9 cellular contexts compared by ENCODE assay signal in genomic region chr17:77382356-77382911, GRCh38.
A peak's percentile ranks its signal among the peaks of the same experiment; 100 is the strongest.
DNase-seq lines count a peak whose midpoint lies in the region; FAIRE-seq and TF ChIP-seq lines count a peak whose summit lies in the region.
"Had no signal": no experiment of that assay in that cellular context is flagged by ENCODE, and none has a peak within 500 bp of the region (broad histone marks: within the 10 kb centered on the region; RNA-seq: fewer than 3 reads in every experiment).

No MANE protein-coding gene starts in this region.

- H3K27ac Mint-ChIP-seq in activated naive CD8-positive, alpha-beta T cell treated with anti-CD3 and anti-CD28 coated beads for 36 hours = peak overlapping the region; percentile 20
- H3K27ac Mint-ChIP-seq in nephron progenitor cell = peak overlapping the region; percentile 72

- no peaks in the 10 kb centered on the region for H3K27me3 ChIP-seq in BLaER1 treated with 17β-estradiol and CSF1 and Interleukin-3, amounts not matched to agents 10 nM and 100 nM
- no peaks in the 10 kb centered on the region for H3K27me3 ChIP-seq in PC-9 (ENCODE audit: insufficient read depth, low read depth)

- CTCF ChIA-PET in PC-9 (lab: Charles Lee) = no interaction called here

- peak overlapping the region in 7 of 11 experiments; percentile 16 to 67 (median 51); a peak in 11 of 22 replicates for H3K9ac ChIP-seq in BLaER1 treated with 17β-estradiol and CSF1 and Interleukin-3, amounts not matched to agents 10 nM and 100 nM

- H3K4me2 ChIP-seq in BLaER1 treated with 17β-estradiol and CSF1 and Interleukin-3, amounts not matched to agents 10 nM and 100 nM = peak overlapping the region; percentile 61 to 100 (median 81)
- no peak overlapping the region for H3K4me2 ChIP-seq in PC-9

- TF ChIP-seq CTCF in nephron progenitor cell (IDR thresholded peaks at IDR 0.05) (no peak), PC-9 (conservative IDR thresholded peaks at IDR 0.05) (no peak)

- peaks cover 92 to 100% (median 98%) of the 10 kb centered on the region in 11 experiments for H4K20me1 ChIP-seq in BLaER1 treated with 17β-estradiol and CSF1 and Interleukin-3, amounts not matched to agents 10 nM and 100 nM
- peaks cover 38% of the 10 kb centered on the region for H4K20me1 ChIP-seq in PC-9 (ENCODE audit: insufficient read depth)

- H3K36me3 ChIP-seq in BLaER1 treated with 17β-estradiol and CSF1 and Interleukin-3, amounts not matched to agents 10 nM and 100 nM = peaks cover 0 to 40% (median 12%) of the 10 kb centered on the region in 11 experiments; a peak in 14 of 22 replicates
- no peaks in the 10 kb centered on the region for H3K36me3 ChIP-seq in KOPT-K1 (ENCODE audit: insufficient read depth, low read length)
- H3K36me3 ChIP-seq in PC-9 (ENCODE audit: low read depth) = no peaks in the 10 kb centered on the region

- peak overlapping the region in 2 of 10 experiments; percentile 29 to 46; a peak in 1 of 20 replicates for H3K4me3 ChIP-seq in BLaER1 treated with 17β-estradiol and CSF1 and Interleukin-3, amounts not matched to agents 10 nM and 100 nM
- H3K4me3 ChIP-seq in PC-9 = no peak overlapping the region

- intact Hi-C loops in PC-9 (cut with micrococcal nuclease; ENCODE audit: unreplicated experiment) = no loop called here

- no peaks in the 10 kb centered on the region for H3F3A ChIP-seq in PC-9 (ENCODE audit: insufficient read depth, low read depth)

- H3K36me3 Mint-ChIP-seq in activated naive CD8-positive, alpha-beta T cell treated with anti-CD3 and anti-CD28 coated beads for 36 hours = no peaks in the 10 kb centered on the region
- no peaks in the 10 kb centered on the region for H3K36me3 Mint-ChIP-seq in nephron progenitor cell (ENCODE audit: low read depth)

- peak overlapping the region; percentile 51 for H3K4me3 Mint-ChIP-seq in activated naive CD8-positive, alpha-beta T cell treated with anti-CD3 and anti-CD28 coated beads for 36 hours
- peak overlapping the region; percentile 40 for H3K4me3 Mint-ChIP-seq in nephron progenitor cell

- H3K9me2 ChIP-seq in PC-9 (ENCODE audit: insufficient read depth) = no peaks in the 10 kb centered on the region

- H3K4me1 ChIP-seq in BLaER1 treated with 17β-estradiol and CSF1 and Interleukin-3, amounts not matched to agents 10 nM and 100 nM = peaks cover 89 to 100% (median 98%) of the 10 kb centered on the region in 10 experiments
- no peaks in the 10 kb centered on the region for H3K4me1 ChIP-seq in PC-9 (replicated peaks; ENCODE audit: insufficient read depth)

- no peak overlapping the region for H2AFZ ChIP-seq in PC-9

- H3K4me1 Mint-ChIP-seq in activated naive CD8-positive, alpha-beta T cell treated with anti-CD3 and anti-CD28 coated beads for 36 hours = peaks cover 79% of the 10 kb centered on the region
- peaks cover 97% of the 10 kb centered on the region for H3K4me1 Mint-ChIP-seq in nephron progenitor cell

- no peaks in the 10 kb centered on the region for H3K9me3 ChIP-seq in BLaER1 treated with 17β-estradiol and CSF1 and Interleukin-3, amounts not matched to agents 10 nM and 100 nM (replicated peaks in 1 of 11)
- no peaks in the 10 kb centered on the region for H3K9me3 ChIP-seq in KOPT-K1 (ENCODE audit: insufficient read depth, low read length, poor library complexity, severe bottlenecking)
- no peaks in the 10 kb centered on the region for H3K9me3 ChIP-seq in PC-9 (ENCODE audit: insufficient read depth, low read depth)

- no peaks in the 10 kb centered on the region for H3K9me3 Mint-ChIP-seq in activated naive CD8-positive, alpha-beta T cell treated with anti-CD3 and anti-CD28 coated beads for 36 hours
- H3K9me3 Mint-ChIP-seq in nephron progenitor cell = no peaks in the 10 kb centered on the region

- peak; percentile 69 for DNase-seq in activated naive CD8-positive, alpha-beta T cell treated with anti-CD3 and anti-CD28 coated beads for 36 hours
- DNase-seq in nephron progenitor cell (no peak), urothelium cell line (ENCODE audit: low spot score) (no peak), glomerular visceral epithelial cell (ENCODE audit: extremely low spot score) (no peak), PC-9 (no peak), dermis blood vessel endothelial cell (no peak)
- DNase-seq: NCI-H446 had no signal

- peak overlapping the region in 5 of 11 experiments; percentile 11 to 60 (median 20); a peak in 8 of 22 replicates for H3K27ac ChIP-seq in BLaER1 treated with 17β-estradiol and CSF1 and Interleukin-3, amounts not matched to agents 10 nM and 100 nM
- H3K27ac ChIP-seq in KOPT-K1 (ENCODE audit: low read depth, low read length, poor library complexity, severe bottlenecking) (peak overlapping the region; percentile 55), PC-9 (no peak overlapping the region)

- H3K79me2 ChIP-seq in PC-9 (ENCODE audit: low read depth) = peaks cover 6% of the 10 kb centered on the region; the same call in 1 of the 2 replicates

- BruUV-seq in PC-9 (replicated peaks; lab: Mats Ljungman, UMichigan) = no TSS peak

- no peaks in the 10 kb centered on the region for H3K27me3 Mint-ChIP-seq in activated naive CD8-positive, alpha-beta T cell treated with anti-CD3 and anti-CD28 coated beads for 36 hours
- peaks cover 3% of the 10 kb centered on the region for H3K27me3 Mint-ChIP-seq in nephron progenitor cell (ENCODE audit: low read depth, poor library complexity)

- POLR2A ChIA-PET in PC-9 (lab: Charles Lee; ENCODE audit: unreplicated experiment) = no interaction called here

- FAIRE-seq in urothelium cell line (lab: Jason Lieb, UNC) = no peak
